In the genomic region with DNA sequence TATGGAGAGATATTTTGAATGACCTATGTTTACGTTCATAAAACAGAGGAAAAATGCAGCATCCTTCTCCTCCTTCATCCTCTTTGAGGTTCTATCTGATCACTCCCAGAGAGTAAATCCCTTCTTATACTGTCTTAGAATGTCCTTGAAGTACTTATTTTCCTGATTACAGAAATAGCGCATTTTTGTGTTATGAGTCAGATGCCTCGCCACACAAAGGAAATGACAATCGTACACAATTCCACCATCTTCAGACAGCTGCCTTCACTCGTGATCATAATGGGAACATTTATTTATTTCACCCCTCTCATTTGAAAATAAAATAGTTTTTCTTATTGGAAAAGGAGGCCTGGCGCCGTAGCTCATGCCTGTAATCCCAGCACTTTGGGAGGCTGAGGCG, we compare ENCODE assay signal across 30 cellular contexts. TPM values are rescaled to one million over a fixed set of nuclear protein-coding genes. Genes with fewer than 3 reads are reported as not detected.
DNase-seq lines count a peak whose midpoint lies in the region; ATAC-seq and TF ChIP-seq lines count a peak whose summit lies in the region.
"Had no signal": no experiment of that assay in that cellular context is flagged by ENCODE, and none has a peak within 500 bp of the region (broad histone marks: within the 10 kb centered on the region; RNA-seq: fewer than 3 reads in every experiment).

No MANE protein-coding gene starts in this region.

- no peak for TF ChIP-seq POLR2A in right lobe of liver (IDR thresholded peaks at IDR 0.05)

- peaks cover 32 to 64% (median 38%) of the 10 kb centered on the region in 11 experiments for H3K9me3 ChIP-seq in BLaER1 treated with 17β-estradiol and CSF1 and Interleukin-3, amounts not matched to agents 10 nM and 100 nM (replicated peaks in 1 of 11)
- no peaks in the 10 kb centered on the region for H3K9me3 ChIP-seq in right lobe of liver
- H3K9me3 ChIP-seq: pancreas had no signal

- H3K27me3 ChIP-seq in BLaER1 treated with 17β-estradiol and CSF1 and Interleukin-3, amounts not matched to agents 10 nM and 100 nM, result no peaks in the 10 kb centered on the region
- H3K27me3 ChIP-seq in right lobe of liver, result no peaks in the 10 kb centered on the region
- H3K27me3 ChIP-seq: body of pancreas, pancreas, right atrium auricular region had no signal

- WGBS in right lobe of liver (ENCODE audit: insufficient coverage, low coverage, low lambda C conversion rate, missing lambda C conversion rate), result 57% methylated on average over 8 of the region's 8 CpGs

- TF ChIP-seq CTCF in choroid plexus epithelial cell (conservative IDR thresholded peaks at IDR 0.05; ENCODE audit: low read depth, low read length), result no peak
- TF ChIP-seq CTCF in right lobe of liver (IDR thresholded peaks at IDR 0.05), result no peak

- no peak for ATAC-seq in right lobe of liver
- ATAC-seq in GM18861 (IDR thresholded peaks at IDR 0.05; ENCODE audit: unreplicated experiment), result no peak
- ATAC-seq: A549, body of pancreas, left lobe of liver, pancreas had no signal

- DNase-seq in LHCN-M2 (ENCODE audit: low read depth) (peak; percentile 91), choroid plexus epithelial cell (ENCODE audit: low read depth) (peak; percentile 49), myocyte (ENCODE audit: low read depth) (peak; percentile 49), right lobe of liver (no peak), G401 (ENCODE audit: low spot score) (no peak)
- DNase-seq in activated CD4-positive, CD25-positive, alpha-beta regulatory T cell treated with anti-CD3 and anti-CD28 coated beads, Interleukin-2, amount 50 U/mL, for 72 hours, result no peak
- DNase-seq: activated CD4-positive, alpha-beta memory T cell treated with anti-CD3 and anti-CD28 coated beads, Interleukin-2, amount 10 ng/mL, durations not matched to agents 7 days and 5 days; activated CD4-positive, alpha-beta T cell treated with anti-CD3 and anti-CD28 coated beads for 1 hour; activated CD8-positive, alpha-beta memory T cell treated with anti-CD3 and anti-CD28 coated beads, Interleukin-2, amount 50 U/mL, for 4 hours; activated naive CD4-positive, alpha-beta T cell treated with anti-CD3 and anti-CD28 coated beads for 36 hours; body of pancreas; CD8-positive, alpha-beta memory T cell; glutamatergic neuron; GM23248; NCI-H1092; NCI-H1694 treated with DMSO at 0.1 percent for 48 hours; NCI-H446 treated with DMSO at 0.1 percent for 48 hours; pancreas; RPMI8226; stomach had no signal

- no peak overlapping the region for H3K4me3 ChIP-seq in BLaER1 treated with 17β-estradiol and CSF1 and Interleukin-3, amounts not matched to agents 10 nM and 100 nM
- H3K4me3 ChIP-seq in choroid plexus epithelial cell (ENCODE audit: low read depth, low read length) (no peak overlapping the region), right lobe of liver (no peak overlapping the region)
- H3K4me3 ChIP-seq: A549, body of pancreas, GM23248, pancreas, right atrium auricular region, stomach had no signal

- intact Hi-C loops in right lobe of liver (cut with DNase I), result no loop called here

- H3K4me2 ChIP-seq in BLaER1 treated with 17β-estradiol and CSF1 and Interleukin-3, amounts not matched to agents 10 nM and 100 nM, result peak overlapping the region in 10 of 11 experiments; percentile 3 to 64 (median 27); a peak in 11 of 22 replicates
- H3K4me2 ChIP-seq: A549 had no signal

- no peaks in the 10 kb centered on the region; a peak in 1 of 22 replicates for H3K36me3 ChIP-seq in BLaER1 treated with 17β-estradiol and CSF1 and Interleukin-3, amounts not matched to agents 10 nM and 100 nM
- H3K36me3 ChIP-seq in right lobe of liver, result no peaks in the 10 kb centered on the region
- H3K36me3 ChIP-seq: pancreas, right atrium auricular region, stomach had no signal

- no peak overlapping the region for H3K9ac ChIP-seq in BLaER1 treated with 17β-estradiol and CSF1 and Interleukin-3, amounts not matched to agents 10 nM and 100 nM
- H3K9ac ChIP-seq: GM23248 had no signal

- in situ Hi-C loops in G401 (cut with HindIII; ENCODE audit: low sequenced_read_pairs), result no loop called here

- H3K27ac ChIP-seq in BLaER1 treated with 17β-estradiol and CSF1 and Interleukin-3, amounts not matched to agents 10 nM and 100 nM, result peak overlapping the region in 1 of 11 experiments; percentile 30; a peak in 3 of 22 replicates
- no peak overlapping the region for H3K27ac ChIP-seq in right lobe of liver
- H3K27ac ChIP-seq: A549, body of pancreas, GM23248, pancreas, right atrium auricular region, stomach had no signal

- H4K20me1 ChIP-seq in BLaER1 treated with 17β-estradiol and CSF1 and Interleukin-3, amounts not matched to agents 10 nM and 100 nM, result no peaks in the 10 kb centered on the region

- peaks cover 0 to 10% (median 8%) of the 10 kb centered on the region in 10 experiments; a peak in 11 of 20 replicates for H3K4me1 ChIP-seq in BLaER1 treated with 17β-estradiol and CSF1 and Interleukin-3, amounts not matched to agents 10 nM and 100 nM
- H3K4me1 ChIP-seq in right lobe of liver, result no peaks in the 10 kb centered on the region
- H3K4me1 ChIP-seq: A549, body of pancreas, pancreas, right atrium auricular region, stomach had no signal

RNA-seq across cellular contexts. Expression of gene GLT6D1, which starts 2.4 kb away (rescaled TPM):
- total RNA-seq in LHCN-M2 (2014; rRNA removed), result not detected in 2 replicates
- not detected for polyA plus RNA-seq in LHCN-M2 (2012)
- not detected in 2 replicates for total RNA-seq in myocyte
- polyA plus RNA-seq in myocyte (2012), result not detected
- not detected for total RNA-seq in right lobe of liver
- not detected in 2 replicates for total RNA-seq in G401 (2014; rRNA removed; shearing (Covaris generic))
- total RNA-seq: activated CD4-positive, alpha-beta memory T cell treated with anti-CD3 and anti-CD28 coated beads, Interleukin-2, amount 10 ng/mL, durations not matched to agents 7 days and 5 days; activated naive CD4-positive, alpha-beta T cell treated with anti-CD3 and anti-CD28 coated beads for 36 hours; body of pancreas; CD8-positive, alpha-beta memory T cell; cerebellum; fibroblast of lung; GM23248; left lobe of liver; pancreas; right atrium auricular region; stomach had no signal
- polyA plus RNA-seq: A549; adipose tissue; CD8-positive, alpha-beta memory T cell; fibroblast of lung; GM23248; neural cell; stomach had no signal

RNA-seq across cellular contexts. Expression of gene LCN9, which starts 21.4 kb away (rescaled TPM):
- total RNA-seq in LHCN-M2 (2014; rRNA removed) (not detected in 2 replicates), myocyte (not detected in 2 replicates), right lobe of liver (not detected)
- not detected for polyA plus RNA-seq in LHCN-M2 (2012)
- polyA plus RNA-seq in myocyte (2012), result not detected
- not detected in 2 replicates for total RNA-seq in G401 (2014; rRNA removed; shearing (Covaris generic))
- total RNA-seq: activated CD4-positive, alpha-beta memory T cell treated with anti-CD3 and anti-CD28 coated beads, Interleukin-2, amount 10 ng/mL, durations not matched to agents 7 days and 5 days; activated naive CD4-positive, alpha-beta T cell treated with anti-CD3 and anti-CD28 coated beads for 36 hours; body of pancreas; CD8-positive, alpha-beta memory T cell; cerebellum; fibroblast of lung; GM23248; left lobe of liver; pancreas; right atrium auricular region; stomach had no signal
- polyA plus RNA-seq: A549; CD8-positive, alpha-beta memory T cell; fibroblast of lung; GM23248; pancreas; stomach; thymus had no signal

RNA-seq across cellular contexts. Expression of gene SOHLH1, which starts 57.5 kb away (rescaled TPM):
- total RNA-seq in LHCN-M2 (2014; rRNA removed) (not detected in 2 replicates), myocyte (not detected in 2 replicates), right lobe of liver (not detected)
- polyA plus RNA-seq in LHCN-M2 (2012), result not detected
- polyA plus RNA-seq in myocyte (2012), result not detected
- not detected in 2 replicates for total RNA-seq in G401 (2014; rRNA removed; shearing (Covaris generic))
- total RNA-seq: activated CD4-positive, alpha-beta memory T cell treated with anti-CD3 and anti-CD28 coated beads, Interleukin-2, amount 10 ng/mL, durations not matched to agents 7 days and 5 days; activated naive CD4-positive, alpha-beta T cell treated with anti-CD3 and anti-CD28 coated beads for 36 hours; body of pancreas; CD8-positive, alpha-beta memory T cell; cerebellum; fibroblast of lung; GM23248; left lobe of liver; pancreas; right atrium auricular region; stomach had no signal
- polyA plus RNA-seq: A549; adipose tissue; CD8-positive, alpha-beta memory T cell; fibroblast of lung; GM23248; neural cell; stomach had no signal

Comparison
In these comparisons a context has a peak if more than half of its experiments do, and no peak if none do; other contexts are left out.
1. DNase-seq: peak in LHCN-M2 (single experiment), choroid plexus epithelial cell (single experiment) and myocyte (single experiment); none in right lobe of liver (0 of 3), G401 (single experiment) and activated CD4-positive, CD25-positive, alpha-beta regulatory T cell treated with anti-CD3 and anti-CD28 coated beads, Interleukin-2, amount 50 U/mL, for 72 hours (single experiment).